15 cellular contexts compared by ENCODE assay signal in genomic region chr9:100285080-100285479, GRCh38.
DNase-seq lines count a peak whose midpoint lies in the region; ATAC-seq and TF ChIP-seq lines count a peak whose summit lies in the region.
"Had no signal": no experiment of that assay in that cellular context is flagged by ENCODE, and none has a peak within 500 bp of the region (broad histone marks: within the 10 kb centered on the region; RNA-seq: fewer than 3 reads in every experiment).

No MANE protein-coding gene starts in this region.

- TF ChIP-seq CTCF in C4-2B (conservative IDR thresholded peaks at IDR 0.05) = no peak
- no peak for TF ChIP-seq CTCF in neural crest cell (conservative IDR thresholded peaks at IDR 0.05)

- no peak overlapping the region for H3K4me3 Mint-ChIP-seq in neural crest cell
- H3K4me3 Mint-ChIP-seq: CD8-positive, alpha-beta T cell; H9 had no signal

- H3K27ac ChIP-seq in C4-2B = peak overlapping the region; percentile 29; the same call in 1 of the 2 replicates
- H3K27ac ChIP-seq: BLaER1 had no signal

- H3K4me1 Mint-ChIP-seq in neural crest cell = no peaks in the 10 kb centered on the region
- H3K4me1 Mint-ChIP-seq: H9 had no signal

- H3K9me3 Mint-ChIP-seq in neural crest cell = peaks cover 23% of the 10 kb centered on the region

- H3K27me3 Mint-ChIP-seq in neural crest cell (ENCODE audit: low read depth) = no peaks in the 10 kb centered on the region

- H3K27ac Mint-ChIP-seq in neural crest cell (ENCODE audit: unreplicated experiment) = peak overlapping the region; percentile 65
- H3K27ac Mint-ChIP-seq: CD8-positive, alpha-beta T cell; H9 had no signal

- no peak for ATAC-seq in HG03520 (IDR thresholded peaks at IDR 0.05; ENCODE audit: unreplicated experiment)
- ATAC-seq: CD8-positive, alpha-beta T cell had no signal

- H3K36me3 Mint-ChIP-seq in neural crest cell (ENCODE audit: low read depth) = peaks cover 58% of the 10 kb centered on the region

- DNase-seq in LHCN-M2 (ENCODE audit: low read depth) (peak; percentile 11), amniotic epithelial cell (ENCODE audit: low read depth) (peak; percentile 7), neural crest cell (ENCODE audit: low read depth, low spot score) (no peak), NCI-H1930 (lab: John Stamatoyannopoulos, UW) (no peak), germinal center (ENCODE audit: low spot score) (no peak)
- DNase-seq: 8988T; Calu3; CD8-positive, alpha-beta T cell; DMS79 treated with DMSO at 0.1 percent for 48 hours; GF-D8; GOT3; H9 had no signal

Comparison
In these comparisons a context has a peak if more than half of its experiments do, and no peak if none do; other contexts are left out.
1. DNase-seq: peak in LHCN-M2 (single experiment) and amniotic epithelial cell (single experiment); none in neural crest cell (single experiment), NCI-H1930 (0 of 2) and germinal center (single experiment).